ENCODE assay signal across 7 cellular contexts in the genomic region with DNA sequence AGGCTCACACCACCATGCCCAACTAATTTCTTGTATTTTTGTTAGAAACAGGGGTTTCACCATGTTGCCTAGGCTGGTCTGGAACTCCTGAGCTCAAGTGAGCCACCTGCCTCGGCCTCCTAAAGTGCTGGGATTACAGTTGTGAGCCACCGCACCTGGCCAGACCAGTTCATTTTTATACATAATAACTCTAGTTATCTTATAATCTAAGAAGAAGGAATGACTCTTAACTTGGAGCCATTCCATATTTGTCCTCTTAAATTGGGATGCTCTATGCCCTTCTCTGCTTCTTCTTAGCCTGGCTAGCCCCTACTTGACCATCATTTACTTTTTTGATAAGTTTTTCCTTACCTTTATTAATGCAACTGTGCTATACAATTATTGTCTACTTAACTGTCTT. TPM values are rescaled to one million over a fixed set of nuclear protein-coding genes. Genes with fewer than 3 reads are reported as not detected.
"Had no signal": no experiment of that assay in that cellular context is flagged by ENCODE, and none has a peak within 500 bp of the region (broad histone marks: within the 10 kb centered on the region; RNA-seq: fewer than 3 reads in every experiment).

No MANE protein-coding gene starts in this region.

- DNase-seq: IMR-90, KBM-7 had no signal

- H3K4me3 ChIP-seq: K562 had no signal

- H3K9me3 Mint-ChIP-seq: IgD-negative memory B cell had no signal

- ATAC-seq: HepG2, K562 had no signal

- H3K27ac ChIP-seq: HL-60 had no signal

RNA-seq across cellular contexts. Expression of a gene that starts 58.0 kb away (rescaled TPM):
- total RNA-seq: HT1080 had no signal
